Comparison of ENCODE assay signal across 1 cellular context in the genomic region with DNA sequence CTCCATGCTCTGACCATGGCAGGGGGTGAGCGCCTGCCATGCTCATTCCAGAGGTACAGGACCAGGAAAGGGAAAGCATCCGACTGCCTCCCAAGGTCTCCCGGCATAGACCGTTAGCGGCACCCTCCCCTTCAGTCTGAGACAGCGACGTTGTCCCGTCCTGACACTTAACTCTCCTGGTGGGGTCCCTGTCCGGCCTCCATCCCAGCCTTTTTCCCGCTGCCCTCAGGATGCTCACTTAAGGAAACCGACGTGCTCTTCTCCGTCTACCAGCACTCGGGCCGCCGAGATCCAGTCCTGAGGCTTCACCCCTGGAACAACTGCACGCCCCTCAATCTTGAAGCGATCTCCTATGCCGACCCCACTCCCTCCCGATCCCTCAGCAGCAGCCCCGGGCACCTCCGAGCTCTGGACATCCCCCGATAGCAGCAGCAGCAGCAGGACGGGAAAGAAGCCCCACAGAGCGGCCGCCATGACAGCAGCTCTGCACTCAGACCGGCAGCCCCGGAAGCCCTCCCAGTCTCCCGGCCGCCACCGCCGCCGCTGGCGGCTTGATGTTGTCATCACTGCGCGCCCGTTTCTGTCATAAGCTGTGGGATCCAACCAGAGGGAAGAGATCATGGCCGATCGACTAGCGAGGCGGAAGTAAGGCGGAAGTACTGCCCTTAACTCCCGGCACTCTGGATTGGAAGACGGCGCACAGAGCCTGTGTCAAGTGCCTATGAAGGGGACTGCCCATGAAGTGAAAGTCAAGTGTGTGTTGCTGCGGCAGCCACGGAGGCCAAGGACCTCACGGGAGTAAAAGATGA.
TF ChIP-seq lines count a peak whose summit lies in the region.

EMC7 (minus strand) TSS at position 497 of the 809 bp plus-strand sequence; CDS start at position 474, 23 bp downstream.
PGBD4 (plus strand) TSS at position 718 of the 809 bp plus-strand sequence. CDS start 449 bp downstream, outside the sequence.

TF ChIP-seq in K562, 482 proteins besides CTCF, POLR2A, EP300 and RAD21 (continued from another document and continues in another):
- TF ChIP-seq, protein P1, sequence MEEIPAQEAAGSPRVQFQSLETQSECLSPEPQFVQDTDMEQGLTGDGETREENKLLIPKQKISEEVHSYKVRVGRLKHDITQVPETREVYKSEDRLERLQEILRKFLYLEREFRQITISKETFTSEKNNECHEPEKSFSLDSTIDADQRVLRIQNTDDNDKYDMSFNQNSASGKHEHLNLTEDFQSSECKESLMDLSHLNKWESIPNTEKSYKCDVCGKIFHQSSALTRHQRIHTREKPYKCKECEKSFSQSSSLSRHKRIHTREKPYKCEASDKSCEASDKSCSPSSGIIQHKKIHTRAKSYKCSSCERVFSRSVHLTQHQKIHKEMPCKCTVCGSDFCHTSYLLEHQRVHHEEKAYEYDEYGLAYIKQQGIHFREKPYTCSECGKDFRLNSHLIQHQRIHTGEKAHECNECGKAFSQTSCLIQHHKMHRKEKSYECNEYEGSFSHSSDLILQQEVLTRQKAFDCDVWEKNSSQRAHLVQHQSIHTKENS (CRISPR knock-in tag; IDR thresholded peaks at IDR 0.05), result no peak
- TF ChIP-seq ZBTB9 (CRISPR knock-in tag; IDR thresholded peaks at IDR 0.05) (no peak), PYGO2 (tag; IDR thresholded peaks at IDR 0.05) (no peak), RAD51 (IDR thresholded peaks at IDR 0.05; ENCODE audit: borderline replicate concordance, low read depth) (no peak), ZNF707 (CRISPR knock-in tag; conservative IDR thresholded peaks at IDR 0.05) (no peak), TRIM24 (IDR thresholded peaks at IDR 0.05) (no peak), ZNF282 (CRISPR knock-in tag; IDR thresholded peaks at IDR 0.05) (no peak), HMG20B (CRISPR knock-in tag; IDR thresholded peaks at IDR 0.05) (no peak), PCBP2 (IDR thresholded peaks at IDR 0.05; ENCODE audit: low read depth, low read length, poor library complexity, severe bottlenecking) (no peak), CEBPB (tag; IDR thresholded peaks at IDR 0.05) (no peak), POLR2B (IDR thresholded peaks at IDR 0.05; ENCODE audit: low read depth, partially characterized antibody) (peak; percentile 92), CXXC5 (CRISPR knock-in tag; IDR thresholded peaks at IDR 0.05) (peak; percentile 85), KDM2B (CRISPR knock-in tag; IDR thresholded peaks at IDR 0.05) (no peak), MEF2A (IDR thresholded peaks at IDR 0.05; ENCODE audit: control insufficient read depth, low read depth, low read length) (no peak), NCOR1 (IDR thresholded peaks at IDR 0.05) (no peak), POLR3A (IDR thresholded peaks at IDR 0.05; ENCODE audit: borderline replicate concordance, extremely low read depth, insufficient read depth, insufficient read length) (no peak), MTA1 (IDR thresholded peaks at IDR 0.05; ENCODE audit: borderline replicate concordance) (peak; percentile 99), FOXO4 (CRISPR knock-in tag; IDR thresholded peaks at IDR 0.05) (no peak), ATF4 (CRISPR knock-in tag; IDR thresholded peaks at IDR 0.05) (no peak), SMC3 (conservative IDR thresholded peaks at IDR 0.05; ENCODE audit: insufficient read depth, low read depth, low read length) (no peak), FOXK2 (conservative IDR thresholded peaks at IDR 0.05 in 1 of 2, IDR thresholded peaks at IDR 0.05 in 1 of 2; ENCODE audit: low read depth in 2 of 2) (peak; percentile 87 to 93), DACH1 (IDR thresholded peaks at IDR 0.05; ENCODE audit: partially characterized antibody) (no peak), MECOM (CRISPR knock-in tag; IDR thresholded peaks at IDR 0.05) (no peak), ZNF146 (CRISPR knock-in tag; IDR thresholded peaks at IDR 0.05; ENCODE audit: unreplicated experiment) (no peak), MTF1 (CRISPR knock-in tag; IDR thresholded peaks at IDR 0.05; ENCODE audit: borderline replicate concordance) (no peak), ZNF766 (CRISPR knock-in tag; conservative IDR thresholded peaks at IDR 0.05) (no peak), SREBF1 (IDR thresholded peaks at IDR 0.05; ENCODE audit: borderline replicate concordance, low read depth, low read length) (no peak), ZNF134 (CRISPR knock-in tag; conservative IDR thresholded peaks at IDR 0.05) (no peak), PHF20 (IDR thresholded peaks at IDR 0.05; ENCODE audit: partially characterized antibody) (peak; percentile 96), MNT (conservative IDR thresholded peaks at IDR 0.05) (peak; percentile 88 to 94), ZNF431 (CRISPR knock-in tag; IDR thresholded peaks at IDR 0.05) (no peak), ZNF77 (CRISPR knock-in tag; IDR thresholded peaks at IDR 0.05) (no peak), GATA2 (CRISPR knock-in tag; IDR thresholded peaks at IDR 0.05) (no peak), MLX (CRISPR knock-in tag; conservative IDR thresholded peaks at IDR 0.05) (no peak), XRCC5 (IDR thresholded peaks at IDR 0.05; ENCODE audit: low read depth, low read length) (peak; percentile 53; the same call in 1 of the 2 replicates), DNMT1 (IDR thresholded peaks at IDR 0.05) (no peak), TGIF2 (CRISPR knock-in tag; IDR thresholded peaks at IDR 0.05) (peak; percentile 29; the same call in 1 of the 2 replicates), CAMTA2 (CRISPR knock-in tag; conservative IDR thresholded peaks at IDR 0.05) (no peak), ADNP (tag; IDR thresholded peaks at IDR 0.05) (no peak), NFIX (CRISPR knock-in tag; IDR thresholded peaks at IDR 0.05; ENCODE audit: low read depth) (no peak), NELFE (IDR thresholded peaks at IDR 0.05; ENCODE audit: insufficient read depth, insufficient read length) (no peak), TBL1XR1 (IDR thresholded peaks at IDR 0.05; ENCODE audit: low read length in 2 of 2) (peak; percentile 30 to 93; a peak in 3 of 4 replicates), ZNF324 (CRISPR knock-in tag; IDR thresholded peaks at IDR 0.05) (no peak), ZKSCAN8 (CRISPR knock-in tag; IDR thresholded peaks at IDR 0.05) (no peak), SUPT5H (IDR thresholded peaks at IDR 0.05) (peak; percentile 97), SRSF3 (IDR thresholded peaks at IDR 0.05; ENCODE audit: insufficient read depth, low read length) (no peak), MAFG (tag; conservative IDR thresholded peaks at IDR 0.05) (no peak), E2F3 (CRISPR knock-in tag; IDR thresholded peaks at IDR 0.05) (no peak), E2F6 (IDR thresholded peaks at IDR 0.05; ENCODE audit: borderline replicate concordance in 1 of 2, extremely low read depth in 1 of 2, insufficient read depth in 1 of 2, insufficient read length in 1 of 2, low read depth in 1 of 2, low read length in 1 of 2, poor library complexity in 1 of 2, severe bottlenecking in 1 of 2) (peak; percentile 76 to 81), KAT2B (IDR thresholded peaks at IDR 0.05; ENCODE audit: low read depth, low read length) (no peak), GABPB1 (CRISPR knock-in tag; IDR thresholded peaks at IDR 0.05) (peak; percentile 94), KLF6 (CRISPR knock-in tag; IDR thresholded peaks at IDR 0.05; ENCODE audit: borderline replicate concordance) (no peak), CC2D1A (IDR thresholded peaks at IDR 0.05) (peak; percentile 90), ZNF384 (IDR thresholded peaks at IDR 0.05; ENCODE audit: low read depth, low read length) (0 out of 2 replicates have a peak, but pooled peaks have one; percentile 2), RBM14 (IDR thresholded peaks at IDR 0.05; ENCODE audit: borderline replicate concordance, insufficient read depth, low read depth, low read length) (no peak), KLF13 (tag; IDR thresholded peaks at IDR 0.05; ENCODE audit: borderline replicate concordance, low read depth) (no peak), BRF2 (IDR thresholded peaks at IDR 0.05; ENCODE audit: borderline replicate concordance, insufficient read depth, insufficient read length) (no peak)
- TF ChIP-seq, protein P2, sequence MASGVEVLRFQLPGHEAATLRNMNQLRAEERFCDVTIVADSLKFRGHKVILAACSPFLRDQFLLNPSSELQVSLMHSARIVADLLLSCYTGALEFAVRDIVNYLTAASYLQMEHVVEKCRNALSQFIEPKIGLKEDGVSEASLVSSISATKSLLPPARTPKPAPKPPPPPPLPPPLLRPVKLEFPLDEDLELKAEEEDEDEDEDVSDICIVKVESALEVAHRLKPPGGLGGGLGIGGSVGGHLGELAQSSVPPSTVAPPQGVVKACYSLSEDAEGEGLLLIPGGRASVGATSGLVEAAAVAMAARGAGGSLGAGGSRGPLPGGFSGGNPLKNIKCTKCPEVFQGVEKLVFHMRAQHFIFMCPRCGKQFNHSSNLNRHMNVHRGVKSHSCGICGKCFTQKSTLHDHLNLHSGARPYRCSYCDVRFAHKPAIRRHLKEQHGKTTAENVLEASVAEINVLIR (CRISPR knock-in tag; IDR thresholded peaks at IDR 0.05), result peak; percentile 98
- TF ChIP-seq, protein P3, sequence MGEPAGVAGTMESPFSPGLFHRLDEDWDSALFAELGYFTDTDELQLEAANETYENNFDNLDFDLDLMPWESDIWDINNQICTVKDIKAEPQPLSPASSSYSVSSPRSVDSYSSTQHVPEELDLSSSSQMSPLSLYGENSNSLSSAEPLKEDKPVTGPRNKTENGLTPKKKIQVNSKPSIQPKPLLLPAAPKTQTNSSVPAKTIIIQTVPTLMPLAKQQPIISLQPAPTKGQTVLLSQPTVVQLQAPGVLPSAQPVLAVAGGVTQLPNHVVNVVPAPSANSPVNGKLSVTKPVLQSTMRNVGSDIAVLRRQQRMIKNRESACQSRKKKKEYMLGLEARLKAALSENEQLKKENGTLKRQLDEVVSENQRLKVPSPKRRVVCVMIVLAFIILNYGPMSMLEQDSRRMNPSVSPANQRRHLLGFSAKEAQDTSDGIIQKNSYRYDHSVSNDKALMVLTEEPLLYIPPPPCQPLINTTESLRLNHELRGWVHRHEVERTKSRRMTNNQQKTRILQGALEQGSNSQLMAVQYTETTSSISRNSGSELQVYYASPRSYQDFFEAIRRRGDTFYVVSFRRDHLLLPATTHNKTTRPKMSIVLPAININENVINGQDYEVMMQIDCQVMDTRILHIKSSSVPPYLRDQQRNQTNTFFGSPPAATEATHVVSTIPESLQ (CRISPR knock-in tag; IDR thresholded peaks at IDR 0.05), result no peak
